23 cellular contexts compared by ENCODE assay signal in genomic region chr5:147148715-147149114, GRCh38.
"Had no signal": no experiment of that assay in that cellular context is flagged by ENCODE, and none has a peak within 500 bp of the region (broad histone marks: within the 10 kb centered on the region; RNA-seq: fewer than 3 reads in every experiment).

No MANE protein-coding gene starts in this region.

- H3K36me3 ChIP-seq: esophagus muscularis mucosa, gastroesophageal sphincter, heart left ventricle, left lung, lower lobe of right lung had no signal

- ATAC-seq: foreskin keratinocyte; gastroesophageal sphincter; heart left ventricle; left colon; left lung; left ventricle myocardium superior; lower lobe of right lung; mucosa of descending colon; naive thymus-derived CD8-positive, alpha-beta T cell had no signal

- H3K4me1 ChIP-seq: esophagus muscularis mucosa, foreskin keratinocyte, gastroesophageal sphincter, heart left ventricle, left lung, lower lobe of right lung had no signal

- DNase-seq: dermis blood vessel endothelial cell; dorsolateral prefrontal cortex; effector CD4-positive, alpha-beta T cell; effector memory CD4-positive, alpha-beta T cell; foreskin keratinocyte; heart left ventricle; hypothalamus; immature natural killer cell; islet precursor cell; kidney; kidney glomerular epithelial cell; left colon; left lung; left ventricle myocardium superior; lower lobe of right lung; mesenchymal stem cell; mucosa of descending colon; naive B cell; naive thymus-derived CD8-positive, alpha-beta T cell had no signal

- H3K27me3 ChIP-seq: dorsolateral prefrontal cortex, esophagus muscularis mucosa, foreskin keratinocyte, gastroesophageal sphincter, hepatocyte, left lung had no signal

- H3K4me3 ChIP-seq: coronary artery, dorsolateral prefrontal cortex, esophagus muscularis mucosa, gastroesophageal sphincter, heart left ventricle, hepatocyte, left lung, lower lobe of right lung, mucosa of descending colon had no signal

- H3K9me3 ChIP-seq: esophagus muscularis mucosa, gastroesophageal sphincter, heart left ventricle, left lung, lower lobe of right lung, mucosa of descending colon had no signal
